14 cellular contexts compared by ENCODE assay signal in genomic region chr14:91327201-91327600, GRCh38.
DNase-seq lines count a peak whose midpoint lies in the region; ATAC-seq and TF ChIP-seq lines count a peak whose summit lies in the region.
"Had no signal": no experiment of that assay in that cellular context is flagged by ENCODE, and none has a peak within 500 bp of the region (broad histone marks: within the 10 kb centered on the region; RNA-seq: fewer than 3 reads in every experiment).

No MANE protein-coding gene starts in this region.

- TF ChIP-seq CTCF in WTC11 (IDR thresholded peaks at IDR 0.05) (no peak), HFFc6 (IDR thresholded peaks at IDR 0.05) (no peak)

- ATAC-seq in activated T-cell treated with anti-CD3 and anti-CD28 coated beads, Interleukin-2, amount 50 U/mL, for 72 hours (replicated peaks in 1 of 2) = no peak
- no peak for ATAC-seq in WTC11
- ATAC-seq in stimulated activated naive CD8-positive, alpha-beta T cell treated with anti-CD3 and anti-CD28 coated beads, Interleukin-15, amount 100 ng/mL, for 72 hours = peak; percentile 8

- no peaks in the 10 kb centered on the region for H3K27me3 Mint-ChIP-seq in activated T-cell treated with anti-CD3 and anti-CD28 coated beads, Interleukin-2, amount 50 U/mL, for 72 hours (ENCODE audit: low read depth)
- H3K27me3 Mint-ChIP-seq in WTC11 (ENCODE audit: low read depth) = no peaks in the 10 kb centered on the region
- H3K27me3 Mint-ChIP-seq in stimulated activated naive CD8-positive, alpha-beta T cell treated with anti-CD3 and anti-CD28 coated beads, Interleukin-15, amount 100 ng/mL, for 72 hours = no peaks in the 10 kb centered on the region
- H3K27me3 Mint-ChIP-seq in HFFc6 (ENCODE audit: insufficient read depth) = peaks cover 35% of the 10 kb centered on the region

- H3K4me3 Mint-ChIP-seq in activated T-cell treated with anti-CD3 and anti-CD28 coated beads, Interleukin-2, amount 50 U/mL, for 72 hours = peak overlapping the region in 1 of 2 donors; percentile 46
- no peak overlapping the region for H3K4me3 Mint-ChIP-seq in WTC11
- H3K4me3 Mint-ChIP-seq in stimulated activated naive CD8-positive, alpha-beta T cell treated with anti-CD3 and anti-CD28 coated beads, Interleukin-15, amount 100 ng/mL, for 72 hours = peak overlapping the region; percentile 51 to 71
- H3K4me3 Mint-ChIP-seq in HFFc6 = no peak overlapping the region

- POLR2A ChIA-PET in WTC11 (lab: Charles Lee) = no interaction called here

- CTCF ChIA-PET in WTC11 (lab: Charles Lee) = interaction anchor here (1.2 to 3.4 kb wide), 2 partner anchors 28 to 91 kb away, joined by 4 to 12 read pairs; no protein-coding TSS in a partner anchor

- no peak for DNase-seq in activated T-cell treated with anti-CD3 and anti-CD28 coated beads, Interleukin-2, amount 50 U/mL, for 72 hours
- DNase-seq in activated T-cell treated with anti-CD3 and anti-CD28 coated beads, Interleukin-2, amount 50 U/mL, for 48 hours = no peak
- no peak for DNase-seq in WTC11 (ENCODE audit: low spot score)
- DNase-seq in dermis microvascular lymphatic vessel endothelial cell (ENCODE audit: low read depth in 2 of 2) = peak; percentile 85 to 93
- DNase-seq in stimulated activated naive CD8-positive, alpha-beta T cell treated with anti-CD3 and anti-CD28 coated beads, Interleukin-15, amount 100 ng/mL, for 72 hours = peak in 1 of 2 donors; percentile 34
- no peak for DNase-seq in SKM-1 (lab: John Stamatoyannopoulos, UW; ENCODE audit: unreplicated experiment)
- DNase-seq in HFFc6 = no peak
- DNase-seq in NCI-H748 (lab: John Stamatoyannopoulos, UW; ENCODE audit: unreplicated experiment) = no peak
- DNase-seq: effector CD8-positive, alpha-beta T cell; mesenchymal stem cell; NCI-H187 treated with DMSO at 0.1 percent for 48 hours; NCI-H774; ovary; SJCRH30 had no signal

- H3K4me1 Mint-ChIP-seq in activated T-cell treated with anti-CD3 and anti-CD28 coated beads, Interleukin-2, amount 50 U/mL, for 72 hours (ENCODE audit: low read depth) = peaks cover 97% of the 10 kb centered on the region
- peaks cover 9% of the 10 kb centered on the region for H3K4me1 Mint-ChIP-seq in WTC11
- peaks cover 100% of the 10 kb centered on the region for H3K4me1 Mint-ChIP-seq in stimulated activated naive CD8-positive, alpha-beta T cell treated with anti-CD3 and anti-CD28 coated beads, Interleukin-15, amount 100 ng/mL, for 72 hours
- H3K4me1 Mint-ChIP-seq in HFFc6 (ENCODE audit: low read depth) = peaks cover 10% of the 10 kb centered on the region

- peak overlapping the region; percentile 43 for H3K27ac Mint-ChIP-seq in activated T-cell treated with anti-CD3 and anti-CD28 coated beads, Interleukin-2, amount 50 U/mL, for 72 hours
- H3K27ac Mint-ChIP-seq in WTC11 = peak overlapping the region; percentile 80
- peak overlapping the region in 1 of 2 donors; percentile 81 for H3K27ac Mint-ChIP-seq in stimulated activated naive CD8-positive, alpha-beta T cell treated with anti-CD3 and anti-CD28 coated beads, Interleukin-15, amount 100 ng/mL, for 72 hours
- H3K27ac Mint-ChIP-seq in HFFc6 = no peak overlapping the region

- no peaks in the 10 kb centered on the region for H3K9me3 Mint-ChIP-seq in activated T-cell treated with anti-CD3 and anti-CD28 coated beads, Interleukin-2, amount 50 U/mL, for 72 hours
- H3K9me3 Mint-ChIP-seq in WTC11 = no peaks in the 10 kb centered on the region
- H3K9me3 Mint-ChIP-seq in stimulated activated naive CD8-positive, alpha-beta T cell treated with anti-CD3 and anti-CD28 coated beads, Interleukin-15, amount 100 ng/mL, for 72 hours = no peaks in the 10 kb centered on the region
- H3K9me3 Mint-ChIP-seq in HFFc6 = no peaks in the 10 kb centered on the region

- peaks cover 4 to 24% of the 10 kb centered on the region in 2 donors for H3K36me3 Mint-ChIP-seq in activated T-cell treated with anti-CD3 and anti-CD28 coated beads, Interleukin-2, amount 50 U/mL, for 72 hours (ENCODE audit: insufficient read depth in 2 of 2)
- H3K36me3 Mint-ChIP-seq in WTC11 = peaks cover 21% of the 10 kb centered on the region
- no peaks in the 10 kb centered on the region for H3K36me3 Mint-ChIP-seq in HFFc6 (ENCODE audit: low read depth)

TF ChIP-seq in WTC11, 78 proteins besides CTCF, POLR2A, EP300 and RAD21 (continues in another document):
- TF ChIP-seq CDX4 (CRISPR knock-in tag; IDR thresholded peaks at IDR 0.05; ENCODE audit: borderline replicate concordance) = no peak
- TF ChIP-seq ZBTB43 (CRISPR knock-in tag; IDR thresholded peaks at IDR 0.05) = no peak
- TF ChIP-seq NR1H2 (CRISPR knock-in tag; IDR thresholded peaks at IDR 0.05) = no peak
- TF ChIP-seq CREB1 (CRISPR knock-in tag; IDR thresholded peaks at IDR 0.05) = no peak
- TF ChIP-seq SMAD4 (CRISPR knock-in tag; IDR thresholded peaks at IDR 0.05) = no peak
- no peak for TF ChIP-seq ZNF416 (CRISPR knock-in tag; IDR thresholded peaks at IDR 0.05)
- TF ChIP-seq ATF2 (CRISPR knock-in tag; IDR thresholded peaks at IDR 0.05; ENCODE audit: borderline replicate concordance, low read depth) = no peak
- no peak for TF ChIP-seq ZNF138 (CRISPR knock-in tag; conservative IDR thresholded peaks at IDR 0.05)
- TF ChIP-seq IRF1 (CRISPR knock-in tag; IDR thresholded peaks at IDR 0.05) = no peak
- no peak for TF ChIP-seq STAT6 (CRISPR knock-in tag; conservative IDR thresholded peaks at IDR 0.05; ENCODE audit: low read depth)
- no peak for TF ChIP-seq ELF4 (CRISPR knock-in tag; IDR thresholded peaks at IDR 0.05; ENCODE audit: low read depth)
- no peak for TF ChIP-seq ZNF232 (CRISPR knock-in tag; IDR thresholded peaks at IDR 0.05)
- no peak for TF ChIP-seq ZNF219 (CRISPR knock-in tag; IDR thresholded peaks at IDR 0.05; ENCODE audit: borderline replicate concordance)
- no peak for TF ChIP-seq ZBTB21 (CRISPR knock-in tag; IDR thresholded peaks at IDR 0.05; ENCODE audit: borderline replicate concordance)
- no peak for TF ChIP-seq E2F4 (CRISPR knock-in tag; IDR thresholded peaks at IDR 0.05; ENCODE audit: borderline replicate concordance, low read depth)

Comparison
In these comparisons a context has a peak if more than half of its experiments do, and no peak if none do; other contexts are left out.
1. DNase-seq: peak in dermis microvascular lymphatic vessel endothelial cell (2 of 2); none in activated T-cell treated with anti-CD3 and anti-CD28 coated beads, Interleukin-2, amount 50 U/mL, for 72 hours (0 of 2), activated T-cell treated with anti-CD3 and anti-CD28 coated beads, Interleukin-2, amount 50 U/mL, for 48 hours (0 of 2), WTC11 (single experiment), SKM-1 (single experiment), HFFc6 (single experiment) and NCI-H748 (single experiment).
2. H3K4me3 Mint-ChIP-seq: peak in stimulated activated naive CD8-positive, alpha-beta T cell treated with anti-CD3 and anti-CD28 coated beads, Interleukin-15, amount 100 ng/mL, for 72 hours (2 of 2); none in WTC11 (single experiment) and HFFc6 (single experiment).